In the genomic region with DNA sequence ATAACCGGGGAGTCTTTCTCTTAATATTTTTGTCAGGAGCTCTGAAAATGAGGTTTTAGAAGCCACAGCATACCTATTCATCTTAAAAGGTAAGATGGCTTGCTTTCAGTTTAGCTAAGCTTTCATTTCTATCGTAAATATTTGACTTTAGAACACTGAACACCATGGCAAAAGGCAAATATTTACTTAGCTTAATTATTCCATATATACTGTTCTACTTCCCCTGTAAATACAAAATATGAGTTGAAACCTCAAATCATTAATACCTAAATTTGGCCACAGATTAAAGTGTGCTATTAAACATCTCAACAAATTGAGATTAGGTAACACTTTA, we compare ENCODE assay signal across 13 cellular contexts.
A peak's percentile ranks its signal among the peaks of the same experiment; 100 is the strongest.
DNase-seq lines count a peak whose midpoint lies in the region; ATAC-seq and TF ChIP-seq lines count a peak whose summit lies in the region.
"Had no signal": no experiment of that assay in that cellular context is flagged by ENCODE, and none has a peak within 500 bp of the region (broad histone marks: within the 10 kb centered on the region; RNA-seq: fewer than 3 reads in every experiment).

No MANE protein-coding gene starts in this region.

- no peak for ATAC-seq in left ventricle myocardium superior
- ATAC-seq in HG03175 (IDR thresholded peaks at IDR 0.05; ENCODE audit: unreplicated experiment): no peak

- peaks cover 61% of the 10 kb centered on the region for H3K4me1 ChIP-seq in cardiac muscle cell (ENCODE audit: low read depth)
- H3K4me1 ChIP-seq in SJSA1 (replicated peaks): peaks cover 35% of the 10 kb centered on the region
- H3K4me1 ChIP-seq in hepatocyte (ENCODE audit: insufficient read depth): peaks cover 27% of the 10 kb centered on the region
- H3K4me1 ChIP-seq in transverse colon: peaks cover 6 to 68% (median 36%) of the 10 kb centered on the region in 4 donors
- H3K4me1 ChIP-seq: prostate gland had no signal

- H2AFZ ChIP-seq in hepatocyte: no peak overlapping the region

- no peaks in the 10 kb centered on the region for H3K9me2 ChIP-seq in hepatocyte (replicated peaks; ENCODE audit: insufficient read depth)

- H3K27ac ChIP-seq in cardiac muscle cell: peak overlapping the region; percentile 83
- no peak overlapping the region; the same call in 1 of the 2 replicates for H3K27ac ChIP-seq in SJSA1
- peak overlapping the region; percentile 64 for H3K27ac ChIP-seq in hepatocyte
- peak overlapping the region; percentile 51 to 80 (median 72) for H3K27ac ChIP-seq in transverse colon

- intact Hi-C loops in left ventricle myocardium superior (cut with micrococcal nuclease) (no loop called here), transverse colon (cut with DNase I; ENCODE audit: low total_unique reads) (no loop called here)

- H3K27me3 ChIP-seq in cardiac muscle cell (no peaks in the 10 kb centered on the region), SJSA1 (replicated peaks) (no peaks in the 10 kb centered on the region), hepatocyte (no peaks in the 10 kb centered on the region), transverse colon (no peaks in the 10 kb centered on the region)

- in situ Hi-C loops in transverse colon (cut with MboI; ENCODE audit: low pct_ligation_motif_present in 1 of 4, low pct_unique_long_range_greater_than_20kb in 1 of 4, low sequenced_read_pairs in 3 of 4): no loop called here

- peaks cover 20% of the 10 kb centered on the region for H4K20me1 ChIP-seq in hepatocyte (ENCODE audit: insufficient read depth, poor library complexity, severe bottlenecking)

- 47% methylated on average over 2 of the region's 2 CpGs for WGBS in hepatocyte (ENCODE audit: low lambda C conversion rate, missing lambda C conversion rate)
- WGBS in transverse colon (ENCODE audit: low coverage in 1 of 2), 2 donors: 29% methylated on average over 2 of the region's 2 CpGs

- H3K36me3 ChIP-seq in cardiac muscle cell: no peaks in the 10 kb centered on the region
- H3K36me3 ChIP-seq in SJSA1: no peaks in the 10 kb centered on the region
- H3K36me3 ChIP-seq in hepatocyte (replicated peaks; ENCODE audit: insufficient read depth, low read depth): no peaks in the 10 kb centered on the region
- H3K36me3 ChIP-seq in transverse colon: no peaks in the 10 kb centered on the region
- H3K36me3 ChIP-seq: prostate gland had no signal

- TF ChIP-seq CTCF in cardiac muscle cell (IDR thresholded peaks at IDR 0.05; ENCODE audit: low read depth, low read length): no peak
- TF ChIP-seq CTCF in hepatocyte (IDR thresholded peaks at IDR 0.05; ENCODE audit: poor library complexity): no peak
- TF ChIP-seq CTCF in transverse colon (IDR thresholded peaks at IDR 0.05): no peak

- no peaks in the 10 kb centered on the region for H3K9me3 ChIP-seq in cardiac muscle cell (ENCODE audit: low read depth)
- no peaks in the 10 kb centered on the region for H3K9me3 ChIP-seq in SJSA1 (replicated peaks)
- H3K9me3 ChIP-seq in hepatocyte (ENCODE audit: low read depth): no peaks in the 10 kb centered on the region
- H3K9me3 ChIP-seq in transverse colon: no peaks in the 10 kb centered on the region
- H3K9me3 ChIP-seq: prostate gland had no signal

- no peak for TF ChIP-seq EP300 in transverse colon (IDR thresholded peaks at IDR 0.05; ENCODE audit: low read depth)

- H3K79me2 ChIP-seq in hepatocyte: peaks cover 100% of the 10 kb centered on the region

- H3K4me3 ChIP-seq in cardiac muscle cell (no peak overlapping the region), SJSA1 (peak overlapping the region; percentile 32), hepatocyte (peak overlapping the region; percentile 31), transverse colon (peak overlapping the region in 3 of 4 donors; percentile 10 to 47 (median 22))

- no peak for DNase-seq in cardiac muscle cell (ENCODE audit: low read depth in 1 of 2, low spot score in 1 of 2)
- DNase-seq in left ventricle myocardium superior: no peak
- no peak for DNase-seq in SJSA1 (ENCODE audit: low read depth in 1 of 2, low spot score in 2 of 2)
- no peak for DNase-seq in hepatocyte (ENCODE audit: low spot score)
- no peak for DNase-seq in transverse colon
- DNase-seq in NCI-H2171 (lab: John Stamatoyannopoulos, UW): no peak
- DNase-seq in T1000 (lab: John Stamatoyannopoulos, UW): no peak
- DNase-seq: glutamatergic neuron; NCI-H2107; stimulated activated CD4-positive, alpha-beta T cell treated with anti-CD3 and anti-CD28 coated beads, Interleukin-4, amount 100 ng/mL, for 24 hours; stimulated activated naive CD4-positive, alpha-beta T cell treated with Interleukin-2 at 50 U/mL for 16 hours had no signal

- peak overlapping the region; percentile 78 for H3K4me2 ChIP-seq in hepatocyte

- no peak for TF ChIP-seq POLR2A in transverse colon (IDR thresholded peaks at IDR 0.05)
